2 cellular contexts compared by ENCODE assay signal in the genomic region with DNA sequence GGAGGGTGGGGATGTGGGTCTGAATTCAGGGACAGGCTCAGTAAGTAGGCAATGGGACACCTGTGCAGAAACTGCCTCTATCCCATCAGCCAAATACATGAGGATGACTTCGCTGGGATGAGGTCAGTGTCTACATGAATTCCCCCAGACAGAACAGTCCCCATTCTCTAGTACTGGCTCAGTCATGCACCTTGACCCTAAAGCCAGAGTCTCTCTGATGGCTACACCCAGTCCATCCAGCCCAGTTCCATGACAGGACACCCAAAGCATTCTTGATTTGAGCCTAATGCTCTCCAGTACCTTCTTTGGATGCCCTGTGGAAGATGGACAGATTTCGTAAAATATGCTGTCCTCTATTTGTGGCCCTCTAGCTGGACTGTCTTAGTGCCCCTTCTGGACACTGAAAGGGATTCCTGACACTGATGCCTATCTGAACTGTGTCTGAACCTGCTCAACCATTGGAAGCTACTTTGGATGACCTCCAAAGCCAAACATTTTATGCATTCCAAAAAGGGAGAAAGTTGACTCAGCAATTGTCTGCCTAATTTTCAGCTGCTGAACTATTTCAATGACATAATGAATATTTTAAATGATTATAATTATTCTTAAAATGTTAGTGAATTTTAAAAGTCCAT.
A peak's percentile ranks its signal among the peaks of the same experiment; 100 is the strongest.
TF ChIP-seq lines count a peak whose summit lies in the region.

No MANE protein-coding gene starts in this region.

TF ChIP-seq in A549, 52 proteins besides CTCF, POLR2A, EP300 and RAD21:
- TF ChIP-seq RARB (CRISPR knock-in tag; IDR thresholded peaks at IDR 0.05) (peak; percentile 97), CHD2 (IDR thresholded peaks at IDR 0.05; ENCODE audit: low read length, partially characterized antibody) (no peak), CHD4 (IDR thresholded peaks at IDR 0.05; ENCODE audit: borderline replicate concordance) (no peak), FOSL2 (IDR thresholded peaks at IDR 0.05) (0 out of 2 replicates have a peak, but pooled peaks have one; percentile 14), FOSL2 (CRISPR knock-in tag; IDR thresholded peaks at IDR 0.05) (peak; percentile 80), FOSB (CRISPR knock-in tag; IDR thresholded peaks at IDR 0.05) (no peak), CBX2 (IDR thresholded peaks at IDR 0.05; ENCODE audit: borderline replicate concordance, low read depth) (no peak), NFE2L2 (conservative IDR thresholded peaks at IDR 0.05; ENCODE audit: low read length) (peak; percentile 97), ZFP36 (IDR thresholded peaks at IDR 0.05; ENCODE audit: borderline replicate concordance, partially characterized antibody) (no peak), HOXB13 (CRISPR knock-in tag; IDR thresholded peaks at IDR 0.05; ENCODE audit: low read depth) (no peak), FOXS1 (CRISPR knock-in tag; IDR thresholded peaks at IDR 0.05) (no peak), MAFK (IDR thresholded peaks at IDR 0.05; ENCODE audit: partially characterized antibody) (peak; percentile 100), MAZ (IDR thresholded peaks at IDR 0.05; ENCODE audit: borderline replicate concordance, low read depth, low read length) (no peak), ZSCAN20 (CRISPR knock-in tag; IDR thresholded peaks at IDR 0.05) (no peak), POLR2AphosphoS2 (conservative IDR thresholded peaks at IDR 0.05; ENCODE audit: low read length) (no peak), ZNF302 (CRISPR knock-in tag; IDR thresholded peaks at IDR 0.05) (no peak), JUN (IDR thresholded peaks at IDR 0.05) (0 out of 5 replicates have a peak, but pooled peaks of 1 of the 2 experiments have one; percentile 18), BHLHE40 (IDR thresholded peaks at IDR 0.05; ENCODE audit: low read depth, low read length) (no peak), SMC3 (IDR thresholded peaks at IDR 0.05) (no peak), RCOR1 (IDR thresholded peaks at IDR 0.05; ENCODE audit: low read depth, low read length) (no peak), KDM5A (IDR thresholded peaks at IDR 0.05) (no peak), GATA3 (IDR thresholded peaks at IDR 0.05; ENCODE audit: borderline replicate concordance) (peak; percentile 85), NPAS2 (CRISPR knock-in tag; IDR thresholded peaks at IDR 0.05; ENCODE audit: borderline replicate concordance) (no peak), CEBPB (IDR thresholded peaks at IDR 0.05) (peak in 1 of 2 experiments; percentile 44; a peak in 1 of 4 replicates), TFCP2L1 (CRISPR knock-in tag; IDR thresholded peaks at IDR 0.05) (no peak), SREBF2 (IDR thresholded peaks at IDR 0.05) (no peak)
- TF ChIP-seq, protein P1, sequence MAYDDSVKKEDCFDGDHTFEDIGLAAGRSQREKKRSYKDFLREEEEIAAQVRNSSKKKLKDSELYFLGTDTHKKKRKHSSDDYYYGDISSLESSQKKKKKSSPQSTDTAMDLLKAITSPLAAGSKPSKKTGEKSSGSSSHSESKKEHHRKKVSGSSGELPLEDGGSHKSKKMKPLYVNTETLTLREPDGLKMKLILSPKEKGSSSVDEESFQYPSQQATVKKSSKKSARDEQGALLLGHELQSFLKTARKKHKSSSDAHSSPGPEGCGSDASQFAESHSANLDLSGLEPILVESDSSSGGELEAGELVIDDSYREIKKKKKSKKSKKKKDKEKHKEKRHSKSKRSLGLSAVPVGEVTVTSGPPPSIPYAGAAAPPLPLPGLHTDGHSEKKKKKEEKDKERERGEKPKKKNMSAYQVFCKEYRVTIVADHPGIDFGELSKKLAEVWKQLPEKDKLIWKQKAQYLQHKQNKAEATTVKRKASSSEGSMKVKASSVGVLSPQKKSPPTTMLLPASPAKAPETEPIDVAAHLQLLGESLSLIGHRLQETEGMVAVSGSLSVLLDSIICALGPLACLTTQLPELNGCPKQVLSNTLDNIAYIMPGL (CRISPR knock-in tag; IDR thresholded peaks at IDR 0.05; ENCODE audit: borderline replicate concordance): no peak
- TF ChIP-seq, protein P2, sequence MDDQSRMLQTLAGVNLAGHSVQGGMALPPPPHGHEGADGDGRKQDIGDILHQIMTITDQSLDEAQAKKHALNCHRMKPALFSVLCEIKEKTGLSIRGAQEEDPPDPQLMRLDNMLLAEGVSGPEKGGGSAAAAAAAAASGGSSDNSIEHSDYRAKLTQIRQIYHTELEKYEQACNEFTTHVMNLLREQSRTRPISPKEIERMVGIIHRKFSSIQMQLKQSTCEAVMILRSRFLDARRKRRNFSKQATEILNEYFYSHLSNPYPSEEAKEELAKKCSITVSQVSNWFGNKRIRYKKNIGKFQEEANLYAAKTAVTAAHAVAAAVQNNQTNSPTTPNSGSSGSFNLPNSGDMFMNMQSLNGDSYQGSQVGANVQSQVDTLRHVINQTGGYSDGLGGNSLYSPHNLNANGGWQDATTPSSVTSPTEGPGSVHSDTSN (IDR thresholded peaks at IDR 0.05): no peak
- TF ChIP-seq, protein P3, sequence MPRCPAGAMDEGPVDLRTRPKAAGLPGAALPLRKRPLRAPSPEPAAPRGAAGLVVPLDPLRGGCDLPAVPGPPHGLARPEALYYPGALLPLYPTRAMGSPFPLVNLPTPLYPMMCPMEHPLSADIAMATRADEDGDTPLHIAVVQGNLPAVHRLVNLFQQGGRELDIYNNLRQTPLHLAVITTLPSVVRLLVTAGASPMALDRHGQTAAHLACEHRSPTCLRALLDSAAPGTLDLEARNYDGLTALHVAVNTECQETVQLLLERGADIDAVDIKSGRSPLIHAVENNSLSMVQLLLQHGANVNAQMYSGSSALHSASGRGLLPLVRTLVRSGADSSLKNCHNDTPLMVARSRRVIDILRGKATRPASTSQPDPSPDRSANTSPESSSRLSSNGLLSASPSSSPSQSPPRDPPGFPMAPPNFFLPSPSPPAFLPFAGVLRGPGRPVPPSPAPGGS (IDR thresholded peaks at IDR 0.05): no peak
- TF ChIP-seq, protein P4, sequence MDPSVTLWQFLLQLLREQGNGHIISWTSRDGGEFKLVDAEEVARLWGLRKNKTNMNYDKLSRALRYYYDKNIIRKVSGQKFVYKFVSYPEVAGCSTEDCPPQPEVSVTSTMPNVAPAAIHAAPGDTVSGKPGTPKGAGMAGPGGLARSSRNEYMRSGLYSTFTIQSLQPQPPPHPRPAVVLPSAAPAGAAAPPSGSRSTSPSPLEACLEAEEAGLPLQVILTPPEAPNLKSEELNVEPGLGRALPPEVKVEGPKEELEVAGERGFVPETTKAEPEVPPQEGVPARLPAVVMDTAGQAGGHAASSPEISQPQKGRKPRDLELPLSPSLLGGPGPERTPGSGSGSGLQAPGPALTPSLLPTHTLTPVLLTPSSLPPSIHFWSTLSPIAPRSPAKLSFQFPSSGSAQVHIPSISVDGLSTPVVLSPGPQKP (IDR thresholded peaks at IDR 0.05; ENCODE audit: low read depth, low read length): no peak
- TF ChIP-seq, protein P5, sequence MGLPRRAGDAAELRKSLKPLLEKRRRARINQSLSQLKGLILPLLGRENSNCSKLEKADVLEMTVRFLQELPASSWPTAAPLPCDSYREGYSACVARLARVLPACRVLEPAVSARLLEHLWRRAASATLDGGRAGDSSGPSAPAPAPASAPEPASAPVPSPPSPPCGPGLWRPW (IDR thresholded peaks at IDR 0.05): no peak
- TF ChIP-seq, protein P6, sequence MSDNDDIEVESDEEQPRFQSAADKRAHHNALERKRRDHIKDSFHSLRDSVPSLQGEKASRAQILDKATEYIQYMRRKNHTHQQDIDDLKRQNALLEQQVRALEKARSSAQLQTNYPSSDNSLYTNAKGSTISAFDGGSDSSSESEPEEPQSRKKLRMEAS (IDR thresholded peaks at IDR 0.05): peak; percentile 26; the same call in 1 of the 2 replicates

TF ChIP-seq in IMR-90, 13 proteins besides CTCF, POLR2A, EP300 and RAD21:
- TF ChIP-seq NFE2L2 (IDR thresholded peaks at IDR 0.05; ENCODE audit: low read depth, low read length): peak; percentile 95
- TF ChIP-seq, protein P4 (IDR thresholded peaks at IDR 0.05; ENCODE audit: borderline replicate concordance, low read depth, low read length): no peak
- peak; percentile 92 for TF ChIP-seq MAFK (IDR thresholded peaks at IDR 0.05; ENCODE audit: low read depth, low read length)
